In the genomic region with DNA sequence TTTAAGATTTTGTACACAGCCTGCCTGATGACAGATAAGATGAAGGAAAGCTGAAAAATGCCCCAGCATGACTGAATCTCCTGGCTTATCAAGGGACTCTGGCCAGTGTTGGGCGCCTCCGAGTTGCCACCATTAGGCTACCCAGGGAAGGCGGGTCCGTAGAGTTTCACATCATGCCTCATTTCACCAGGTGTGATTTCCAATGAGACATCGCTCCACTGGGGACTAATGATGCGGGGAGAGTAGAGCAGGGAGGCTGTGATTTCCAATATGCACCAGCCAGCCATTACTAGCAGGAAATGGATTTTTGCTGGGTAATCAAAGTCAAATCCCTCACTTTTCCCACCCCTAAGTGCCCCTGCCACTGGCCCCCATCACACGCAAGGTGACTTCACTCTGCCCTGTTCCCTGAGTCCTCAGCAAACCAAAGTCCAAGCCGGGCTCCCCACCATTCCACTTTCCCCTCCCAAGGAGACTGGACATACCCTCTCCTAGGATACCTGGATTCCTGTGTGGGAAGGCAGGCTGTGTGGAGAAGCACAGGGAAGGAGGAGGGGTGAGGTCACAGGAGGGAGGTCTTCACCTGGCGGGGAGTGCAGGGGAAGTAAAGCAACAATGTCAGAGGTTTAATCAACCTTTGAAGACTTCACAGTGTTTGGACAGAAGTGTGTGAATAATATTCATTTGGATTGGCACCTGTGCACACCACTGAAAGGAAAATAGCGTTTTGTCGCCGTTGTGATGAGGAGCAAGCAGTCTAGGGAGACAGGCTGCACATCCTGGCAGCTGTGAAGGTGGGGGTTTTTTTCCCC, we compare ENCODE assay signal across 18 cellular contexts.
DNase-seq lines count a peak whose midpoint lies in the region; ATAC-seq, FAIRE-seq and TF ChIP-seq lines count a peak whose summit lies in the region.
"Had no signal": no experiment of that assay in that cellular context is flagged by ENCODE, and none has a peak within 500 bp of the region (broad histone marks: within the 10 kb centered on the region; RNA-seq: fewer than 3 reads in every experiment).

No MANE protein-coding gene starts in this region.

- no peaks in the 10 kb centered on the region for H3K79me1 ChIP-seq in IMR-90 (ENCODE audit: low read depth in 1 of 2, low read length in 2 of 2)

- no peak for TF ChIP-seq RAD21 in IMR-90 (IDR thresholded peaks at IDR 0.05; ENCODE audit: low read length)

- peaks cover 13% of the 10 kb centered on the region for H3K9me3 Mint-ChIP-seq in osteocyte (ENCODE audit: unreplicated experiment)
- H3K9me3 Mint-ChIP-seq in GM23338 = peaks cover 12% of the 10 kb centered on the region
- H3K9me3 Mint-ChIP-seq in activated CD4-positive, alpha-beta memory T cell treated with anti-CD3 and anti-CD28 coated beads for 36 hours = no peaks in the 10 kb centered on the region

- H4K91ac ChIP-seq in IMR-90 (ENCODE audit: insufficient read depth, low read depth, low read length) = no peak overlapping the region

- H3K9me2 ChIP-seq in GM23338 (ENCODE audit: insufficient read depth) = no peaks in the 10 kb centered on the region

- no peaks in the 10 kb centered on the region for H3K36me3 Mint-ChIP-seq in osteocyte (ENCODE audit: unreplicated experiment)
- H3K36me3 Mint-ChIP-seq in GM23338 (ENCODE audit: low read depth) = peaks cover 4% of the 10 kb centered on the region; the same call in 2 of the 3 replicates
- no peaks in the 10 kb centered on the region for H3K36me3 Mint-ChIP-seq in activated CD4-positive, alpha-beta memory T cell treated with anti-CD3 and anti-CD28 coated beads for 36 hours
- H3K36me3 Mint-ChIP-seq: IgD-negative memory B cell had no signal

- H3K4me2 ChIP-seq in IMR-90 (ENCODE audit: low read depth, low read length) = no peak overlapping the region
- no peak overlapping the region for H3K4me2 ChIP-seq in GM23338

- no peak overlapping the region for H2BK5ac ChIP-seq in IMR-90 (ENCODE audit: low read depth, low read length, poor library complexity, severe bottlenecking)

- intact Hi-C loops in IMR-90 (cut with micrococcal nuclease) = no loop called here
- intact Hi-C loops in pancreas (cut with DNase I) = no loop called here
- intact Hi-C loops in activated CD4-positive, alpha-beta memory T cell treated with anti-CD3 and anti-CD28 coated beads for 36 hours (cut with micrococcal nuclease) = no loop called here

- 60% methylated on average over 3 of the region's 12 CpGs; no CpG with 5 or more reads in 1 of the 2 experiments for WGBS in IMR-90 (ENCODE audit: extremely low coverage in 2 of 2, insufficient read length in 1 of 2), 2 experiments
- WGBS in pancreas, 2 donors = 60 to 61% methylated on average over 12 of the region's 12 CpGs

- no peak overlapping the region for H3K14ac ChIP-seq in IMR-90 (replicated peaks; ENCODE audit: low read depth, low read length)

- no peak for DNase-seq in IMR-90
- peak; percentile 35 for DNase-seq in coronary artery (ENCODE audit: low spot score)
- DNase-seq in left kidney (ENCODE audit: low read depth, low spot score) = peak; percentile 65
- DNase-seq in osteocyte (ENCODE audit: extremely low spot score, unreplicated experiment) = peak; percentile 66
- no peak for DNase-seq in pancreas
- no peak for DNase-seq in GM23338 (ENCODE audit: low spot score)
- DNase-seq in activated CD4-positive, alpha-beta memory T cell treated with anti-CD3 and anti-CD28 coated beads for 36 hours = no peak
- DNase-seq: BE2C; C1 segment of cervical spinal cord; Caco-2; CD4-positive, alpha-beta T cell; HCEC 1CT; KBM-7 had no signal

- H3K4me1 Mint-ChIP-seq in osteocyte (ENCODE audit: unreplicated experiment) (no peaks in the 10 kb centered on the region), GM23338 (no peaks in the 10 kb centered on the region; the same call in 2 of the 3 replicates)
- no peaks in the 10 kb centered on the region for H3K4me1 Mint-ChIP-seq in activated CD4-positive, alpha-beta memory T cell treated with anti-CD3 and anti-CD28 coated beads for 36 hours (ENCODE audit: low read depth)
- H3K4me1 Mint-ChIP-seq: IgD-negative memory B cell had no signal

- no peak overlapping the region for H3K9ac ChIP-seq in IMR-90 (ENCODE audit: low read depth, low read length)

- no peak overlapping the region for H3K4ac ChIP-seq in IMR-90 (ENCODE audit: low read depth, low read length)

- H3K27me3 Mint-ChIP-seq in osteocyte (ENCODE audit: unreplicated experiment) (peaks cover 5% of the 10 kb centered on the region), GM23338 (ENCODE audit: insufficient read depth, low read depth, poor library complexity) (peaks cover 13% of the 10 kb centered on the region)
- no peaks in the 10 kb centered on the region for H3K27me3 Mint-ChIP-seq in activated CD4-positive, alpha-beta memory T cell treated with anti-CD3 and anti-CD28 coated beads for 36 hours

- H3K27me3 ChIP-seq in IMR-90 (ENCODE audit: control insufficient read depth, insufficient read depth, low read length) (no peaks in the 10 kb centered on the region), pancreas (no peaks in the 10 kb centered on the region), GM23338 (ENCODE audit: insufficient read depth) (no peaks in the 10 kb centered on the region)
- H3K27me3 ChIP-seq: BE2C had no signal

- no peak overlapping the region for H2AK5ac ChIP-seq in IMR-90 (ENCODE audit: low read depth, low read length)

- no peak overlapping the region for H2BK120ac ChIP-seq in IMR-90 (ENCODE audit: low read depth, low read length)

- no TSS peak for BruUV-seq in IMR-90 (replicated peaks; lab: Mats Ljungman, UMichigan)

- no peaks in the 10 kb centered on the region for H3K4me1 ChIP-seq in IMR-90 (ENCODE audit: control insufficient read depth, insufficient read depth, low read length)
- no peaks in the 10 kb centered on the region for H3K4me1 ChIP-seq in pancreas
- H3K4me1 ChIP-seq in GM23338 (ENCODE audit: insufficient read depth) = no peaks in the 10 kb centered on the region
- H3K4me1 ChIP-seq: BE2C, Caco-2 had no signal

- H2BK20ac ChIP-seq in IMR-90 (ENCODE audit: low read depth, low read length) = no peak overlapping the region

- no peaks in the 10 kb centered on the region for H3K9me1 ChIP-seq in IMR-90 (ENCODE audit: insufficient read depth, low read length)

- H4K5ac ChIP-seq in IMR-90 (ENCODE audit: low read depth, low read length) = no peak overlapping the region

- H3K4me3 Mint-ChIP-seq in osteocyte (ENCODE audit: unreplicated experiment) (no peak overlapping the region), GM23338 (no peak overlapping the region)
- H3K4me3 Mint-ChIP-seq in activated CD4-positive, alpha-beta memory T cell treated with anti-CD3 and anti-CD28 coated beads for 36 hours = no peak overlapping the region
- H3K4me3 Mint-ChIP-seq: CD4-positive, alpha-beta T cell; IgD-negative memory B cell had no signal

- CTCF ChIA-PET in IMR-90 (lab: Yijun Ruan, JAX) = no interaction called here
- CTCF ChIA-PET in activated CD4-positive, alpha-beta memory T cell treated with anti-CD3 and anti-CD28 coated beads for 36 hours (lab: Charles Lee) = no interaction called here

- TF ChIP-seq CTCF in IMR-90 (conservative IDR thresholded peaks at IDR 0.05; ENCODE audit: low read depth, low read length) (no peak), coronary artery (IDR thresholded peaks at IDR 0.05) (no peak), osteocyte (IDR thresholded peaks at IDR 0.05) (no peak), pancreas (IDR thresholded peaks at IDR 0.05) (no peak), GM23338 (conservative IDR thresholded peaks at IDR 0.05; ENCODE audit: low read depth in 2 of 2) (no peak)

- POLR2A ChIA-PET in IMR-90 (lab: Charles Lee; ENCODE audit: unreplicated experiment) = no interaction called here
- POLR2A ChIA-PET in activated CD4-positive, alpha-beta memory T cell treated with anti-CD3 and anti-CD28 coated beads for 36 hours (lab: Charles Lee) = no interaction called here

- no peak for TF ChIP-seq POLR2A in IMR-90 (IDR thresholded peaks at IDR 0.05; ENCODE audit: low read depth, low read length)

- no peak overlapping the region for H3K4me3 ChIP-seq in IMR-90 (ENCODE audit: insufficient read depth, low read depth, low read length)
- H3K4me3 ChIP-seq in coronary artery = no peak overlapping the region
- H3K4me3 ChIP-seq in pancreas = no peak overlapping the region
- H3K4me3 ChIP-seq in GM23338 = no peak overlapping the region

- H2BK15ac ChIP-seq in IMR-90 (ENCODE audit: low read depth, low read length) = no peak overlapping the region

- H4K20me1 ChIP-seq in IMR-90 (ENCODE audit: insufficient read depth, low read length) = no peaks in the 10 kb centered on the region
- H4K20me1 ChIP-seq in GM23338 (replicated peaks; ENCODE audit: insufficient read depth) = no peaks in the 10 kb centered on the region

- in situ Hi-C loops in IMR-90 (cut with MboI; ENCODE audit: low sequenced_read_pairs) = no loop called here

- H2AFZ ChIP-seq in IMR-90 (replicated peaks; ENCODE audit: low read length, poor library complexity) = no peak overlapping the region
- no peak overlapping the region for H2AFZ ChIP-seq in GM23338

- H3K9me3 ChIP-seq in IMR-90 (ENCODE audit: control insufficient read depth, insufficient read depth, low read length) (peaks cover 2% of the 10 kb centered on the region; the same call in 1 of the 2 replicates), pancreas (no peaks in the 10 kb centered on the region)
- H3K9me3 ChIP-seq: BE2C, Caco-2 had no signal

- ATAC-seq in IMR-90 (ENCODE audit: low read depth) (no peak), pancreas (no peak), GM23338 (no peak)

- H3K27ac Mint-ChIP-seq in osteocyte (ENCODE audit: unreplicated experiment) (no peak overlapping the region), GM23338 (no peak overlapping the region)
- H3K27ac Mint-ChIP-seq in activated CD4-positive, alpha-beta memory T cell treated with anti-CD3 and anti-CD28 coated beads for 36 hours = no peak overlapping the region
- H3K27ac Mint-ChIP-seq: CD4-positive, alpha-beta T cell; IgD-negative memory B cell had no signal

- peak overlapping the region; percentile 13 for H2AK9ac ChIP-seq in IMR-90 (replicated peaks; ENCODE audit: low read depth, low read length, poor library complexity)

- H3K27ac ChIP-seq in IMR-90 (ENCODE audit: insufficient read depth, low read length) (no peak overlapping the region), coronary artery (no peak overlapping the region), pancreas (no peak overlapping the region), GM23338 (ENCODE audit: low read depth) (no peak overlapping the region)

- FAIRE-seq in pancreas (lab: Jason Lieb, UNC) = no peak
- FAIRE-seq: D721Med, G401.6, GM12891, HTR-8/SVneo had no signal

- H3K79me2 ChIP-seq in GM23338 (replicated peaks; ENCODE audit: insufficient read depth) = no peaks in the 10 kb centered on the region

- no peak overlapping the region for H3K23ac ChIP-seq in IMR-90 (ENCODE audit: low read depth, low read length)

- no peak overlapping the region for H3K18ac ChIP-seq in IMR-90 (ENCODE audit: low read depth, low read length)

- H3F3A ChIP-seq in GM23338 (replicated peaks; ENCODE audit: low read depth) = no peaks in the 10 kb centered on the region

- H3K36me3 ChIP-seq in IMR-90 (ENCODE audit: control insufficient read depth, insufficient read depth, low read length) = no peaks in the 10 kb centered on the region
- H3K36me3 ChIP-seq in pancreas = no peaks in the 10 kb centered on the region
- no peaks in the 10 kb centered on the region for H3K36me3 ChIP-seq in GM23338 (ENCODE audit: insufficient read depth)
- H3K36me3 ChIP-seq: BE2C had no signal

- H3K56ac ChIP-seq in IMR-90 (ENCODE audit: extremely low read depth, insufficient read depth, low read length) = no peak overlapping the region

- dilution Hi-C loops in IMR-90 (cut with HindIII; ENCODE audit: low sequenced_read_pairs, unreplicated experiment) = no loop called here

- no peak overlapping the region for H4K8ac ChIP-seq in IMR-90 (ENCODE audit: low read depth in 2 of 2, low read length in 2 of 2)

Comparison
In these comparisons a context has a peak if more than half of its experiments do, and no peak if none do; other contexts are left out.
1. DNase-seq: peak in coronary artery (single experiment), left kidney (single experiment) and osteocyte (single experiment); none in IMR-90 (single experiment), pancreas (0 of 6), GM23338 (single experiment) and activated CD4-positive, alpha-beta memory T cell treated with anti-CD3 and anti-CD28 coated beads for 36 hours (single experiment).